Comparison of ENCODE assay signal across 26 cellular contexts in the genomic region with DNA sequence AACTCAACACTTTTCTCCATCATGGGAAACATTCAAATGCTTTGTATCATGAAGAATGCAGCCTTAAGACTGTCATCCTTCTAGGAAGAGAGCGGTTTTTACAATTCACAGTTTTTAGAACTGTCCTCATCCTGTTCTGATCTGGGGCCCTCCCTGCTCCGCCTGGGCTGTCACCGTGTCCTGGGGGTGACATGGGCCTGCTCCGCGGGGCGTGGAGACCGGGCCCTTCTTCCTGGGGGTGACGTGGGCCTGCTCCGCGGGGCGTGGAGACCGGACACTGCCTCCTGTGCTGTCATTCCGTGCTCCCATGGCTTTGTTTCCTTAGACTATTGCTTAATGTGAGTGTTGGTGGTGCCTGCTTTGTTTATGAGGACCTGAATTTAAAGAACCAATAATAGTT.
DNase-seq lines count a peak whose midpoint lies in the region; ATAC-seq and TF ChIP-seq lines count a peak whose summit lies in the region.
"Had no signal": no experiment of that assay in that cellular context is flagged by ENCODE, and none has a peak within 500 bp of the region (broad histone marks: within the 10 kb centered on the region; RNA-seq: fewer than 3 reads in every experiment).

No MANE protein-coding gene starts in this region.

- ATAC-seq in GM18498 (IDR thresholded peaks at IDR 0.05; ENCODE audit: unreplicated experiment) (peak; percentile 54), GM21825 (IDR thresholded peaks at IDR 0.05; ENCODE audit: unreplicated experiment) (peak; percentile 45)
- ATAC-seq: activated T-cell treated with anti-CD3 and anti-CD28 coated beads, Interleukin-2, amount 50 U/mL, for 4 hours; left ventricle myocardium superior; right lobe of liver had no signal

- H3K27me3 Mint-ChIP-seq in HFFc6 (ENCODE audit: insufficient read depth) = peaks cover 10% of the 10 kb centered on the region

- 48 to 55% methylated on average over 13 of the region's 13 CpGs for WGBS in thyroid gland, 2 donors

- no peak for TF ChIP-seq POLR2A in thyroid gland (IDR thresholded peaks at IDR 0.05)

- peaks cover 36% of the 10 kb centered on the region for H3K9me3 Mint-ChIP-seq in HFFc6
- H3K9me3 Mint-ChIP-seq: activated CD4-positive, alpha-beta T cell treated with anti-CD3 and anti-CD28 coated beads, Interleukin-2, amount 10 ng/mL, durations not matched to agents 7 days and 5 days; activated T-cell treated with anti-CD3 and anti-CD28 coated beads, Interleukin-2, amount 50 U/mL, for 4 hours; H9 had no signal

- no peaks in the 10 kb centered on the region for H3K9me3 ChIP-seq in thyroid gland
- H3K9me3 ChIP-seq: ascending aorta, neutrophil, Peyer's patch, right lobe of liver, stomach, tibial nerve had no signal

- no peak overlapping the region for H3K4me3 ChIP-seq in thyroid gland (replicated peaks in 1 of 3)
- no peak overlapping the region for H3K4me3 ChIP-seq in foreskin fibroblast (ENCODE audit: low read depth in 1 of 2, low read length in 2 of 2)
- H3K4me3 ChIP-seq: ascending aorta, cardiac muscle cell, Peyer's patch, right lobe of liver, stomach, tibial nerve had no signal

- H3K4me1 ChIP-seq in thyroid gland = peaks cover 22 to 34% of the 10 kb centered on the region in 2 donors
- H3K4me1 ChIP-seq: ascending aorta, Peyer's patch, right lobe of liver had no signal

- no peak overlapping the region for H3K27ac Mint-ChIP-seq in HFFc6
- H3K27ac Mint-ChIP-seq: activated CD4-positive, alpha-beta T cell treated with anti-CD3 and anti-CD28 coated beads, Interleukin-2, amount 10 ng/mL, durations not matched to agents 7 days and 5 days; H9; progenitor cell of endocrine pancreas had no signal

- DNase-seq in kidney glomerular epithelial cell (lab: John Stamatoyannopoulos, UW) (peak; percentile 4), thyroid gland (peak; percentile 68 to 80), HFFc6 (no peak), foreskin fibroblast (no peak)
- DNase-seq in activated CD8-positive, alpha-beta memory T cell treated with anti-CD3 and anti-CD28 coated beads, Interleukin-2, amount 50 U/mL, for 4 hours = no peak
- DNase-seq: activated CD4-positive, alpha-beta T cell treated with anti-CD3 and anti-CD28 coated beads, Interleukin-2, amount 10 ng/mL, durations not matched to agents 7 days and 5 days; activated T-cell treated with anti-CD3 and anti-CD28 coated beads, Interleukin-2, amount 50 U/mL, for 4 hours; C1 segment of cervical spinal cord; COR-L47; H9; left ventricle myocardium superior; NCI-H1694; Peyer's patch; right lobe of liver; SHP77 treated with DMSO at 0.1 percent for 48 hours; stimulated activated CD8-positive, alpha-beta memory T cell treated with anti-CD3 and anti-CD28 coated beads, Interleukin-4, amount 100 ng/mL, for 48 hours; stomach; T-helper 9 cell; WERI-Rb-1 had no signal

- no peaks in the 10 kb centered on the region for H3K27me3 ChIP-seq in thyroid gland
- H3K27me3 ChIP-seq: ascending aorta, neutrophil, Peyer's patch, right lobe of liver, tibial nerve had no signal

- TF ChIP-seq CTCF in thyroid gland (IDR thresholded peaks at IDR 0.05) (no peak), HFFc6 (IDR thresholded peaks at IDR 0.05) (no peak), foreskin fibroblast (IDR thresholded peaks at IDR 0.05; ENCODE audit: low read depth, low read length) (no peak)

- no peaks in the 10 kb centered on the region for H3K36me3 Mint-ChIP-seq in HFFc6 (ENCODE audit: low read depth)

- no peaks in the 10 kb centered on the region for H3K36me3 ChIP-seq in thyroid gland
- H3K36me3 ChIP-seq: ascending aorta, cardiac muscle cell, neutrophil, Peyer's patch, right lobe of liver, stomach, tibial nerve, WERI-Rb-1 had no signal

- no peak overlapping the region for H3K4me3 Mint-ChIP-seq in HFFc6
- H3K4me3 Mint-ChIP-seq: activated CD4-positive, alpha-beta T cell treated with anti-CD3 and anti-CD28 coated beads, Interleukin-2, amount 10 ng/mL, durations not matched to agents 7 days and 5 days; activated T-cell treated with anti-CD3 and anti-CD28 coated beads, Interleukin-2, amount 50 U/mL, for 4 hours; H9 had no signal

- peak overlapping the region; percentile 55 to 89 (median 66) for H3K27ac ChIP-seq in thyroid gland
- H3K27ac ChIP-seq: ascending aorta, cardiac muscle cell, neutrophil, Peyer's patch, right lobe of liver, stomach, tibial nerve, WERI-Rb-1 had no signal

- intact Hi-C loops in thyroid gland (cut with DNase I) = no loop called here

- H3K4me1 Mint-ChIP-seq in HFFc6 (ENCODE audit: low read depth) = no peaks in the 10 kb centered on the region
- H3K4me1 Mint-ChIP-seq: activated CD4-positive, alpha-beta T cell treated with anti-CD3 and anti-CD28 coated beads, Interleukin-2, amount 10 ng/mL, durations not matched to agents 7 days and 5 days had no signal

Comparison
In these comparisons a context has a peak if more than half of its experiments do, and no peak if none do; other contexts are left out.
1. DNase-seq: peak in kidney glomerular epithelial cell (single experiment) and thyroid gland (2 of 2); none in activated CD8-positive, alpha-beta memory T cell treated with anti-CD3 and anti-CD28 coated beads, Interleukin-2, amount 50 U/mL, for 4 hours (single experiment), HFFc6 (single experiment) and foreskin fibroblast (0 of 2).